ENCODE assay signal across 10 cellular contexts in the genomic region with DNA sequence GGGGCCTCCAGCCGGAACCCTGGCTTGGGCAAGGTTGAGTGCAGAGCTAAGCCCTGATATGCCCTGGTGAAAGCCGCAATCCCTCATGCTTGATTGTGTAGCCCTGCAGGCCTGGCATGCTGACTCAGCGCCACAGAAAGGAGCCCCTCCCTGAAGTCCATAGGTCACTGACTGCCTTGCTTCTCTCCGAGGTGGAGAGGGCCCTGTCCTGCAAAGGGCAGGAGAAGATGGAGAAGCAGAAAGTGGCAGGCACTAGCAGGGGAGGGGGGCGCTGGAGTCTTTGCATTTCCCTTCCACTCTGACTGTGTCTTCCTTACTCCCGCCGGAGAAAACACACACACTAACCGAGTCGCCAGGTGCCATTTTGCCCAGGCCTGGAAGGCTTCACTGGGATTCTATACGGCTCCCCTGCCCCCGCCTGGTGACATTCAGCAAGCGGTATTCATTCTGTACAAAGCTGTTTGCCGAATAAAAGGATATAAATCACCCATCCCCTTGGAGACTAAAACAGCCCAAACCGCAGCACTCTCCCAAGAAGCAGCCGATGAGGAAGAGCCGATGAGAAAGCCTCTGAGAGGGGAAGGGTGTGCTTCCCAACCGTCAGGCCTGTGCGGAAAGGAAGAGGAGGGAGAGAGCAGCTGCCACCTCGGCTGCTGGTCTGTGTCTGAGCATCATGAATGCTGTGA.
DNase-seq lines count a peak whose midpoint lies in the region; ATAC-seq and TF ChIP-seq lines count a peak whose summit lies in the region.
"Had no signal": no experiment of that assay in that cellular context is flagged by ENCODE, and none has a peak within 500 bp of the region (broad histone marks: within the 10 kb centered on the region; RNA-seq: fewer than 3 reads in every experiment).

No MANE protein-coding gene starts in this region.

- no peaks in the 10 kb centered on the region for H3K9me3 Mint-ChIP-seq in activated naive CD4-positive, alpha-beta T cell treated with anti-CD3 and anti-CD28 coated beads, Interleukin-2, amount 10 ng/mL, durations not matched to agents 7 days and 5 days

- TF ChIP-seq POLR2A in Peyer's patch (IDR thresholded peaks at IDR 0.05): peak; percentile 9 to 14

- no peak for ATAC-seq in GM19467 (IDR thresholded peaks at IDR 0.05; ENCODE audit: unreplicated experiment)

- no peak for TF ChIP-seq CTCF in Peyer's patch (IDR thresholded peaks at IDR 0.05)

- H3K4me3 ChIP-seq in Peyer's patch: no peak overlapping the region
- H3K4me3 ChIP-seq: lung had no signal

- no peak overlapping the region for H3K4me3 Mint-ChIP-seq in activated naive CD4-positive, alpha-beta T cell treated with anti-CD3 and anti-CD28 coated beads, Interleukin-2, amount 10 ng/mL, durations not matched to agents 7 days and 5 days

- no peaks in the 10 kb centered on the region for H3K27me3 ChIP-seq in Peyer's patch

- no peaks in the 10 kb centered on the region for H3K36me3 ChIP-seq in Peyer's patch

- CTCF ChIA-PET in activated naive CD4-positive, alpha-beta T cell treated with anti-CD3 and anti-CD28 coated beads, Interleukin-2, amount 10 ng/mL, durations not matched to agents 7 days and 5 days (lab: Charles Lee): interaction anchor here (1.2 kb wide), 1 partner anchor 9 kb away, joined by 5 read pairs; no protein-coding TSS in a partner anchor

- H3K9me3 ChIP-seq in Peyer's patch: no peaks in the 10 kb centered on the region

- H3K27me3 Mint-ChIP-seq in activated naive CD4-positive, alpha-beta T cell treated with anti-CD3 and anti-CD28 coated beads, Interleukin-2, amount 10 ng/mL, durations not matched to agents 7 days and 5 days: peaks cover 36% of the 10 kb centered on the region

- peak overlapping the region in 3 of 4 donors; percentile 30 to 90 (median 82) for H3K27ac ChIP-seq in Peyer's patch
- H3K27ac ChIP-seq in temporal lobe (ENCODE audit: low read depth, low read length): peak overlapping the region; percentile 33

- peak overlapping the region; percentile 81 for H3K27ac Mint-ChIP-seq in activated naive CD4-positive, alpha-beta T cell treated with anti-CD3 and anti-CD28 coated beads, Interleukin-2, amount 10 ng/mL, durations not matched to agents 7 days and 5 days

- peaks cover 0 to 21% (median 5%) of the 10 kb centered on the region in 4 donors for H3K4me1 ChIP-seq in Peyer's patch

- H3K4me1 Mint-ChIP-seq in activated naive CD4-positive, alpha-beta T cell treated with anti-CD3 and anti-CD28 coated beads, Interleukin-2, amount 10 ng/mL, durations not matched to agents 7 days and 5 days: peaks cover 23% of the 10 kb centered on the region

- H3K36me3 Mint-ChIP-seq in activated naive CD4-positive, alpha-beta T cell treated with anti-CD3 and anti-CD28 coated beads, Interleukin-2, amount 10 ng/mL, durations not matched to agents 7 days and 5 days: no peaks in the 10 kb centered on the region

- DNase-seq in activated naive CD4-positive, alpha-beta T cell treated with anti-CD3 and anti-CD28 coated beads, Interleukin-2, amount 10 ng/mL, durations not matched to agents 7 days and 5 days: no peak
- DNase-seq in activated naive CD4-positive, alpha-beta T cell treated with anti-CD3 and anti-CD28 coated beads, Interleukin-2, amount 50 U/mL, for 16 hours: no peak
- DNase-seq in Peyer's patch (peak in 2 of 3 donors; percentile 82 to 91), kidney glomerular epithelial cell (lab: John Stamatoyannopoulos, UW) (peak; percentile 53), putamen (ENCODE audit: low spot score) (no peak), inferior parietal cortex (ENCODE audit: extremely low spot score) (no peak)
- DNase-seq: activated CD4-positive, alpha-beta T cell treated with anti-CD3 and anti-CD28 coated beads, Interleukin-2, amount 50 U/mL, for 4 hours had no signal

Comparison
In these comparisons a context has a peak if more than half of its experiments do, and no peak if none do; other contexts are left out.
1. DNase-seq: peak in Peyer's patch (2 of 3) and kidney glomerular epithelial cell (single experiment); none in activated naive CD4-positive, alpha-beta T cell treated with anti-CD3 and anti-CD28 coated beads, Interleukin-2, amount 10 ng/mL, durations not matched to agents 7 days and 5 days (single experiment), activated naive CD4-positive, alpha-beta T cell treated with anti-CD3 and anti-CD28 coated beads, Interleukin-2, amount 50 U/mL, for 16 hours (single experiment), putamen (single experiment) and inferior parietal cortex (single experiment).